Comparison of ENCODE assay signal across 12 cellular contexts in the genomic region with DNA sequence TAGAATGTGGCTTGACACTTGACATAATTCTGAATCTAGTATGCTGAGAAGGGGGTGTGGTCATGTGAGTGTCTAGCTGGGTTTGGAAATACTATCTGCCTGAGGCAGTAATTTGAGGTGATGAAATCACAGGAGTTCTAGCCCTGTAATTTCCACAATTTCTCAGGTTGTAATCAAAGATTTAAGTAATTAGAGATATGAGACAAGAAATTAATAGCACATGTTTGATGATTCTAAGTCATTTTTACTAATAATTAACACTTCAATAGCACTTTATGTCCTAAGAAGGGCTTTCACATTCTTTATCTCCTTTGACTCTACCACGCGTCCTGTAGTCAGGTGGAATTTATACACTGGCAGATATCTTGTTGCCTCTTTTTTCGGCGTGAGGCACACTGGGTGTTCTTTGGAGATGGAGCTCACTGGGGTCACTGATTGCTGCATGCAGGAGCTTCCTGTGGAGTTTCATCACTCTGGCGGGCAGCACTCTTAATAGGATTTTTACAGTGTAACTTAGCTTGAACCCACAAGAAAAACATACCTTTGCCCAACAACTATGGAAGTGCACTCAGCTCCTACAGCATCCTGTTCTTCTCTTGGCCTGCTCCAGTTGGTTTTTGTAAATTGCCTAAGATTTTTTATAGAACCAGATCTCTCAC.
A peak's percentile ranks its signal among the peaks of the same experiment; 100 is the strongest.
DNase-seq lines count a peak whose midpoint lies in the region; ATAC-seq and TF ChIP-seq lines count a peak whose summit lies in the region.
"Had no signal": no experiment of that assay in that cellular context is flagged by ENCODE, and none has a peak within 500 bp of the region (broad histone marks: within the 10 kb centered on the region; RNA-seq: fewer than 3 reads in every experiment).

No MANE protein-coding gene starts in this region.

- H3K4me3 ChIP-seq in choroid plexus epithelial cell (ENCODE audit: low read depth, low read length): no peak overlapping the region
- no peak overlapping the region for H3K4me3 ChIP-seq in rectal smooth muscle tissue (ENCODE audit: low read length)
- H3K4me3 ChIP-seq: left ventricle myocardium inferior had no signal

- DNase-seq in NCI-H510A treated with DMSO at 0.1 percent for 48 hours (lab: John Stamatoyannopoulos, UW) (peak; percentile 68), NCI-H510A (lab: John Stamatoyannopoulos, UW) (no peak), NCI-H69 (lab: John Stamatoyannopoulos, UW) (peak; percentile 92), choroid plexus epithelial cell (ENCODE audit: low read depth) (peak; percentile 96), NCI-H1092 treated with DMSO at 0.1 percent for 48 hours (lab: John Stamatoyannopoulos, UW) (no peak)
- DNase-seq in stimulated activated CD4-positive, alpha-beta T cell treated with anti-CD3 and anti-CD28 coated beads, Interleukin-2, amount 100 ng/mL, for 48 hours: no peak
- DNase-seq: activated naive CD4-positive, alpha-beta T cell; left ventricle myocardium inferior; NCI-H2081 treated with DMSO at 0.1 percent for 48 hours had no signal

- H3K4me1 ChIP-seq in rectal smooth muscle tissue (ENCODE audit: control insufficient read depth, insufficient read depth, low read length): peaks cover 20% of the 10 kb centered on the region

- ATAC-seq in HG03342 (IDR thresholded peaks at IDR 0.05; ENCODE audit: unreplicated experiment): no peak

- TF ChIP-seq CTCF in choroid plexus epithelial cell (conservative IDR thresholded peaks at IDR 0.05; ENCODE audit: low read depth, low read length): no peak

- no peaks in the 10 kb centered on the region for H3K27me3 ChIP-seq in rectal smooth muscle tissue (ENCODE audit: control insufficient read depth, insufficient read depth, low read length)

- H3K9ac ChIP-seq in rectal smooth muscle tissue (ENCODE audit: low read length): no peak overlapping the region

- no peaks in the 10 kb centered on the region for H3K36me3 ChIP-seq in rectal smooth muscle tissue (ENCODE audit: control insufficient read depth, insufficient read depth, low read length)
- H3K36me3 ChIP-seq: left ventricle myocardium inferior had no signal

- H3K27ac ChIP-seq in rectal smooth muscle tissue (ENCODE audit: low read depth, low read length): peak overlapping the region; percentile 17
- H3K27ac ChIP-seq: C4-2B, left ventricle myocardium inferior had no signal

Comparison
In these comparisons a context has a peak if more than half of its experiments do, and no peak if none do; other contexts are left out.
1. DNase-seq: peak in NCI-H510A treated with DMSO at 0.1 percent for 48 hours (single experiment), NCI-H69 (single experiment) and choroid plexus epithelial cell (single experiment); none in NCI-H510A (single experiment), stimulated activated CD4-positive, alpha-beta T cell treated with anti-CD3 and anti-CD28 coated beads, Interleukin-2, amount 100 ng/mL, for 48 hours (0 of 2) and NCI-H1092 treated with DMSO at 0.1 percent for 48 hours (single experiment).